In the genomic region with DNA sequence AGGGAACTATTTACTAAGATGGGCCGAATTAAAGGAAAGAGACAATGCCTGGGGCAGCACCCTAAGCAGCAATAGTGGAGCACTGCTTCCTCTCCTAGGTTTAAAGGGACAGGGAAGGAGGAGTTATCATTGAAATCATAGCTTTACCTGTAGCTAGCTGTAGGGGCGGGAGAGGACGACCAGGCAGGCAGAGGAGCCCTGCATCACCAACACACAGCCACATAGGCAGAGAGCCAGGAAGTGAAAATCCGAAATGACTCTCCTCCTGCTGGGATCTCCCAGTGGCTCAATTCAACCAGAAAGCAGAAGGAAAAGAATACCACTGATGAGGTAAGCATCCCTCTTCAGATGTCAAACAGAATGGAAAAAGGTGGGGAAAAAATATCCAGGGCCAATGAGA, we compare ENCODE assay signal across 17 cellular contexts. TPM values are rescaled to one million over a fixed set of nuclear protein-coding genes. Genes with fewer than 3 reads are reported as not detected.
DNase-seq lines count a peak whose midpoint lies in the region; ATAC-seq, FAIRE-seq and TF ChIP-seq lines count a peak whose summit lies in the region.
"Had no signal": no experiment of that assay in that cellular context is flagged by ENCODE, and none has a peak within 500 bp of the region (broad histone marks: within the 10 kb centered on the region; RNA-seq: fewer than 3 reads in every experiment).

No MANE protein-coding gene starts in this region.

- peak; percentile 13 for TF ChIP-seq CTCF in foreskin keratinocyte (conservative IDR thresholded peaks at IDR 0.05)

- POLR2A ChIA-PET in activated CD4-positive, alpha-beta T cell treated with anti-CD3 and anti-CD28 coated beads, Interleukin-2, amount 10 ng/mL, durations not matched to agents 7 days and 5 days (lab: Charles Lee): no interaction called here

- no peak overlapping the region for H3K4me3 Mint-ChIP-seq in activated CD4-positive, alpha-beta T cell treated with anti-CD3 and anti-CD28 coated beads, Interleukin-2, amount 10 ng/mL, durations not matched to agents 7 days and 5 days

- ATAC-seq in foreskin keratinocyte (peak; percentile 77), GM19328 (IDR thresholded peaks at IDR 0.05; ENCODE audit: unreplicated experiment) (no peak), GM19023 (IDR thresholded peaks at IDR 0.05; ENCODE audit: unreplicated experiment) (no peak)

- no peak overlapping the region for H3K27ac ChIP-seq in foreskin keratinocyte
- H3K27ac ChIP-seq: C4-2B, cardiac muscle cell, neutrophil had no signal

- peaks cover 27% of the 10 kb centered on the region for H3K27me3 Mint-ChIP-seq in activated CD4-positive, alpha-beta T cell treated with anti-CD3 and anti-CD28 coated beads, Interleukin-2, amount 10 ng/mL, durations not matched to agents 7 days and 5 days

- no peaks in the 10 kb centered on the region for H3K4me1 Mint-ChIP-seq in activated CD4-positive, alpha-beta T cell treated with anti-CD3 and anti-CD28 coated beads, Interleukin-2, amount 10 ng/mL, durations not matched to agents 7 days and 5 days

- peaks cover 28% of the 10 kb centered on the region for H3K27me3 ChIP-seq in foreskin keratinocyte

- CTCF ChIA-PET in activated CD4-positive, alpha-beta T cell treated with anti-CD3 and anti-CD28 coated beads, Interleukin-2, amount 10 ng/mL, durations not matched to agents 7 days and 5 days (lab: Charles Lee): no interaction called here

- no peaks in the 10 kb centered on the region for H3K36me3 Mint-ChIP-seq in activated CD4-positive, alpha-beta T cell treated with anti-CD3 and anti-CD28 coated beads, Interleukin-2, amount 10 ng/mL, durations not matched to agents 7 days and 5 days (ENCODE audit: low read depth)
- H3K36me3 Mint-ChIP-seq: activated naive CD4-positive, alpha-beta T cell treated with anti-CD3 and anti-CD28 coated beads, Interleukin-2, amount 50 U/mL, for 72 hours had no signal

- no peak overlapping the region for H3K27ac Mint-ChIP-seq in activated CD4-positive, alpha-beta T cell treated with anti-CD3 and anti-CD28 coated beads, Interleukin-2, amount 10 ng/mL, durations not matched to agents 7 days and 5 days
- H3K27ac Mint-ChIP-seq: activated naive CD4-positive, alpha-beta T cell treated with anti-CD3 and anti-CD28 coated beads, Interleukin-2, amount 50 U/mL, for 72 hours had no signal

- DNase-seq in ELF-1 (ENCODE audit: low read depth, low spot score) (peak; percentile 23), GM19239 (ENCODE audit: insufficient read length, low spot score) (no peak), HT-29 (ENCODE audit: low spot score) (peak; percentile 12), foreskin keratinocyte (peak; percentile 12 to 26)
- no peak for DNase-seq in effector CD8-positive, alpha-beta T cell (lab: John Stamatoyannopoulos, UW)
- DNase-seq in activated CD4-positive, alpha-beta T cell treated with anti-CD3 and anti-CD28 coated beads, Interleukin-2, amount 10 ng/mL, durations not matched to agents 7 days and 5 days: no peak
- DNase-seq: head of caudate nucleus, NCI-H446 treated with DMSO at 0.1 percent for 48 hours, Right ventricle myocardium superior had no signal

- H3K4me1 ChIP-seq in foreskin keratinocyte: no peaks in the 10 kb centered on the region

- FAIRE-seq in GM19239 (lab: Jason Lieb, UNC): peak; percentile 11

- no peaks in the 10 kb centered on the region for H3K9me3 Mint-ChIP-seq in activated CD4-positive, alpha-beta T cell treated with anti-CD3 and anti-CD28 coated beads, Interleukin-2, amount 10 ng/mL, durations not matched to agents 7 days and 5 days
- H3K9me3 Mint-ChIP-seq: activated naive CD4-positive, alpha-beta T cell treated with anti-CD3 and anti-CD28 coated beads, Interleukin-2, amount 50 U/mL, for 72 hours had no signal

RNA-seq across cellular contexts. Expression of gene MRGPRX4, which starts 20.4 kb away (rescaled TPM):
- total RNA-seq in HT-29 (2014; rRNA removed; shearing (Covaris generic)): not detected in 2 replicates
- total RNA-seq in foreskin keratinocyte: not detected in 2 replicates
- polyA plus RNA-seq in foreskin keratinocyte: not detected in 2 replicates
- total RNA-seq in activated CD4-positive, alpha-beta T cell treated with anti-CD3 and anti-CD28 coated beads, Interleukin-2, amount 10 ng/mL, durations not matched to agents 7 days and 5 days: not detected
- total RNA-seq: activated naive CD4-positive, alpha-beta T cell treated with anti-CD3 and anti-CD28 coated beads, Interleukin-2, amount 50 U/mL, for 72 hours; cardiac muscle cell; G401; lower leg skin; Right ventricle myocardium superior had no signal
- polyA plus RNA-seq: cardiac muscle cell had no signal

RNA-seq across cellular contexts. Expression of gene SAA4, which starts 43.6 kb away (rescaled TPM):
- not detected in 2 replicates for total RNA-seq in HT-29 (2014; rRNA removed; shearing (Covaris generic))
- not detected in 2 replicates for total RNA-seq in foreskin keratinocyte
- not detected in 2 replicates for polyA plus RNA-seq in foreskin keratinocyte
- total RNA-seq in activated CD4-positive, alpha-beta T cell treated with anti-CD3 and anti-CD28 coated beads, Interleukin-2, amount 10 ng/mL, durations not matched to agents 7 days and 5 days: not detected
- total RNA-seq: activated naive CD4-positive, alpha-beta T cell treated with anti-CD3 and anti-CD28 coated beads, Interleukin-2, amount 50 U/mL, for 72 hours; cardiac muscle cell; G401; Right ventricle myocardium superior had no signal

RNA-seq across cellular contexts. Expression of gene SAA2, which starts 55.5 kb away (rescaled TPM):
- total RNA-seq in HT-29 (2014; rRNA removed; shearing (Covaris generic)): not detected in 2 replicates
- not detected in 2 replicates for total RNA-seq in foreskin keratinocyte
- 0.26 and 0.72 TPM in 2 replicates for polyA plus RNA-seq in foreskin keratinocyte
- total RNA-seq in activated CD4-positive, alpha-beta T cell treated with anti-CD3 and anti-CD28 coated beads, Interleukin-2, amount 10 ng/mL, durations not matched to agents 7 days and 5 days: under 1 TPM in 1 of 2 experiments, not detected in 1; 0.27 TPM
- total RNA-seq: activated naive CD4-positive, alpha-beta T cell treated with anti-CD3 and anti-CD28 coated beads, Interleukin-2, amount 50 U/mL, for 72 hours; cardiac muscle cell; G401 had no signal

Comparison
In these comparisons a context has a peak if more than half of its experiments do, and no peak if none do; other contexts are left out.
1. DNase-seq: peak in ELF-1 (single experiment), HT-29 (single experiment) and foreskin keratinocyte (2 of 2); none in GM19239 (single experiment), effector CD8-positive, alpha-beta T cell (single experiment) and activated CD4-positive, alpha-beta T cell treated with anti-CD3 and anti-CD28 coated beads, Interleukin-2, amount 10 ng/mL, durations not matched to agents 7 days and 5 days (single experiment).